In the genomic region with DNA sequence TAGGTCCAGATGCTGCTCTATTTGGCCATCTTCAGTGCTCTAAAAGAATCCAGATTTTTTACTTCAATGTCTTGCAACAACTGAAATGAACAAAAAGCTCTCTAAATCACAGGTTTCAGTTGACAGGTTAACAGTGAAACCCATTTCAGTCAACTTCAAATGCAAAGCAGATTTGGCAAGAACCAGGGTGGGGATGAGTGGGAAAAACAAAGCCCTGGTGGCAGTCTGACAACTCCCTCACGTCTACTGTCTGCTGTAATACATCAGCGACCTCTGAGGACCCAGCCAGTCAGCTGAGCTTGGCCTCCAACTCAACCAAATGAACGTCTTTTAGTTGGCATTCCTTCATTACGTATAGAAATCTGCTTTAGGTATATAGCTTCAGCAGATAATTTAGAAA, we compare ENCODE assay signal across 1 cellular context.
TF ChIP-seq lines count a peak whose summit lies in the region.

No MANE protein-coding gene starts in this region.

TF ChIP-seq in GM12878, 131 proteins besides CTCF, POLR2A, EP300 and RAD21 (continued from another document):
- no peak for TF ChIP-seq POLR2AphosphoS2 (IDR thresholded peaks at IDR 0.05; ENCODE audit: low read depth, low read length)
- no peak for TF ChIP-seq SRF (IDR thresholded peaks at IDR 0.05; ENCODE audit: low read depth in 2 of 2, low read length in 2 of 2)
- TF ChIP-seq SMAD1 (IDR thresholded peaks at IDR 0.05; ENCODE audit: low read depth, partially characterized antibody): no peak
- TF ChIP-seq BRCA1 (IDR thresholded peaks at IDR 0.05; ENCODE audit: low read depth, low read length): no peak
- TF ChIP-seq, protein P1, sequence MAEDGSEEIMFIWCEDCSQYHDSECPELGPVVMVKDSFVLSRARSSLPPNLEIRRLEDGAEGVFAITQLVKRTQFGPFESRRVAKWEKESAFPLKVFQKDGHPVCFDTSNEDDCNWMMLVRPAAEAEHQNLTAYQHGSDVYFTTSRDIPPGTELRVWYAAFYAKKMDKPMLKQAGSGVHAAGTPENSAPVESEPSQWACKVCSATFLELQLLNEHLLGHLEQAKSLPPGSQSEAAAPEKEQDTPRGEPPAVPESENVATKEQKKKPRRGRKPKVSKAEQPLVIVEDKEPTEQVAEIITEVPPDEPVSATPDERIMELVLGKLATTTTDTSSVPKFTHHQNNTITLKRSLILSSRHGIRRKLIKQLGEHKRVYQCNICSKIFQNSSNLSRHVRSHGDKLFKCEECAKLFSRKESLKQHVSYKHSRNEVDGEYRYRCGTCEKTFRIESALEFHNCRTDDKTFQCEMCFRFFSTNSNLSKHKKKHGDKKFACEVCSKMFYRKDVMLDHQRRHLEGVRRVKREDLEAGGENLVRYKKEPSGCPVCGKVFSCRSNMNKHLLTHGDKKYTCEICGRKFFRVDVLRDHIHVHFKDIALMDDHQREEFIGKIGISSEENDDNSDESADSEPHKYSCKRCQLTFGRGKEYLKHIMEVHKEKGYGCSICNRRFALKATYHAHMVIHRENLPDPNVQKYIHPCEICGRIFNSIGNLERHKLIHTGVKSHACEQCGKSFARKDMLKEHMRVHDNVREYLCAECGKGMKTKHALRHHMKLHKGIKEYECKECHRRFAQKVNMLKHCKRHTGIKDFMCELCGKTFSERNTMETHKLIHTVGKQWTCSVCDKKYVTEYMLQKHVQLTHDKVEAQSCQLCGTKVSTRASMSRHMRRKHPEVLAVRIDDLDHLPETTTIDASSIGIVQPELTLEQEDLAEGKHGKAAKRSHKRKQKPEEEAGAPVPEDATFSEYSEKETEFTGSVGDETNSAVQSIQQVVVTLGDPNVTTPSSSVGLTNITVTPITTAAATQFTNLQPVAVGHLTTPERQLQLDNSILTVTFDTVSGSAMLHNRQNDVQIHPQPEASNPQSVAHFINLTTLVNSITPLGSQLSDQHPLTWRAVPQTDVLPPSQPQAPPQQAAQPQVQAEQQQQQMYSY (CRISPR knock-in tag; IDR thresholded peaks at IDR 0.05): no peak
- TF ChIP-seq, protein P2, sequence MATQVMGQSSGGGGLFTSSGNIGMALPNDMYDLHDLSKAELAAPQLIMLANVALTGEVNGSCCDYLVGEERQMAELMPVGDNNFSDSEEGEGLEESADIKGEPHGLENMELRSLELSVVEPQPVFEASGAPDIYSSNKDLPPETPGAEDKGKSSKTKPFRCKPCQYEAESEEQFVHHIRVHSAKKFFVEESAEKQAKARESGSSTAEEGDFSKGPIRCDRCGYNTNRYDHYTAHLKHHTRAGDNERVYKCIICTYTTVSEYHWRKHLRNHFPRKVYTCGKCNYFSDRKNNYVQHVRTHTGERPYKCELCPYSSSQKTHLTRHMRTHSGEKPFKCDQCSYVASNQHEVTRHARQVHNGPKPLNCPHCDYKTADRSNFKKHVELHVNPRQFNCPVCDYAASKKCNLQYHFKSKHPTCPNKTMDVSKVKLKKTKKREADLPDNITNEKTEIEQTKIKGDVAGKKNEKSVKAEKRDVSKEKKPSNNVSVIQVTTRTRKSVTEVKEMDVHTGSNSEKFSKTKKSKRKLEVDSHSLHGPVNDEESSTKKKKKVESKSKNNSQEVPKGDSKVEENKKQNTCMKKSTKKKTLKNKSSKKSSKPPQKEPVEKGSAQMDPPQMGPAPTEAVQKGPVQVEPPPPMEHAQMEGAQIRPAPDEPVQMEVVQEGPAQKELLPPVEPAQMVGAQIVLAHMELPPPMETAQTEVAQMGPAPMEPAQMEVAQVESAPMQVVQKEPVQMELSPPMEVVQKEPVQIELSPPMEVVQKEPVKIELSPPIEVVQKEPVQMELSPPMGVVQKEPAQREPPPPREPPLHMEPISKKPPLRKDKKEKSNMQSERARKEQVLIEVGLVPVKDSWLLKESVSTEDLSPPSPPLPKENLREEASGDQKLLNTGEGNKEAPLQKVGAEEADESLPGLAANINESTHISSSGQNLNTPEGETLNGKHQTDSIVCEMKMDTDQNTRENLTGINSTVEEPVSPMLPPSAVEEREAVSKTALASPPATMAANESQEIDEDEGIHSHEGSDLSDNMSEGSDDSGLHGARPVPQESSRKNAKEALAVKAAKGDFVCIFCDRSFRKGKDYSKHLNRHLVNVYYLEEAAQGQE (IDR thresholded peaks at IDR 0.05; ENCODE audit: low read depth, low read length): no peak
- TF ChIP-seq, protein P3, sequence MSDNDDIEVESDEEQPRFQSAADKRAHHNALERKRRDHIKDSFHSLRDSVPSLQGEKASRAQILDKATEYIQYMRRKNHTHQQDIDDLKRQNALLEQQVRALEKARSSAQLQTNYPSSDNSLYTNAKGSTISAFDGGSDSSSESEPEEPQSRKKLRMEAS (IDR thresholded peaks at IDR 0.05; ENCODE audit: low read depth, low read length): no peak
- no peak for TF ChIP-seq POLR2AphosphoS5 (IDR thresholded peaks at IDR 0.05; ENCODE audit: low read length)
- TF ChIP-seq, protein P4, sequence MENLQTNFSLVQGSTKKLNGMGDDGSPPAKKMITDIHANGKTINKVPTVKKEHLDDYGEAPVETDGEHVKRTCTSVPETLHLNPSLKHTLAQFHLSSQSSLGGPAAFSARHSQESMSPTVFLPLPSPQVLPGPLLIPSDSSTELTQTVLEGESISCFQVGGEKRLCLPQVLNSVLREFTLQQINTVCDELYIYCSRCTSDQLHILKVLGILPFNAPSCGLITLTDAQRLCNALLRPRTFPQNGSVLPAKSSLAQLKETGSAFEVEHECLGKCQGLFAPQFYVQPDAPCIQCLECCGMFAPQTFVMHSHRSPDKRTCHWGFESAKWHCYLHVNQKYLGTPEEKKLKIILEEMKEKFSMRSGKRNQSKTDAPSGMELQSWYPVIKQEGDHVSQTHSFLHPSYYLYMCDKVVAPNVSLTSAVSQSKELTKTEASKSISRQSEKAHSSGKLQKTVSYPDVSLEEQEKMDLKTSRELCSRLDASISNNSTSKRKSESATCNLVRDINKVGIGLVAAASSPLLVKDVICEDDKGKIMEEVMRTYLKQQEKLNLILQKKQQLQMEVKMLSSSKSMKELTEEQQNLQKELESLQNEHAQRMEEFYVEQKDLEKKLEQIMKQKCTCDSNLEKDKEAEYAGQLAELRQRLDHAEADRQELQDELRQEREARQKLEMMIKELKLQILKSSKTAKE (IDR thresholded peaks at IDR 0.05; ENCODE audit: low read depth, poor library complexity, severe bottlenecking): no peak
- no peak for TF ChIP-seq SUPT20H (IDR thresholded peaks at IDR 0.05; ENCODE audit: borderline replicate concordance, control insufficient read depth, low read depth, low read length)
